In genomic region chr2:181456660-181457120, GRCh38 we compare ENCODE assay signal across 7 cellular contexts. TPM values are rescaled to one million over a fixed set of nuclear protein-coding genes. Genes with fewer than 3 reads are reported as not detected.
DNase-seq lines count a peak whose midpoint lies in the region; ATAC-seq and TF ChIP-seq lines count a peak whose summit lies in the region.

No MANE protein-coding gene starts in this region.

- peaks cover 18% of the 10 kb centered on the region for H3K4me1 ChIP-seq in left ventricle myocardium inferior

- intact Hi-C loops in left ventricle myocardium inferior (cut with micrococcal nuclease) = no loop called here

- no peaks in the 10 kb centered on the region for H3K9me3 ChIP-seq in left ventricle myocardium inferior (replicated peaks)

- ATAC-seq in GM18907 (IDR thresholded peaks at IDR 0.05; ENCODE audit: unreplicated experiment) (peak; percentile 84), HG03039 (IDR thresholded peaks at IDR 0.05; ENCODE audit: unreplicated experiment) (peak; percentile 59)

- peak; percentile 60 for DNase-seq in RPMI7951 (ENCODE audit: low read depth)
- peak; percentile 38 for DNase-seq in activated gamma-delta T cell (lab: John Stamatoyannopoulos, UW)
- DNase-seq in left ventricle myocardium inferior = peak; percentile 36
- no peak for DNase-seq in skeletal muscle cell (ENCODE audit: low read depth)
- DNase-seq in NCI-H1417 treated with DMSO at 0.1 percent for 48 hours (lab: John Stamatoyannopoulos, UW) = no peak

- peak overlapping the region; percentile 53 for H3K27ac ChIP-seq in left ventricle myocardium inferior (replicated peaks)

- peak overlapping the region; percentile 66 for H3K4me3 ChIP-seq in left ventricle myocardium inferior
- H3K4me3 ChIP-seq in skeletal muscle cell (ENCODE audit: low read depth, low read length) = peak overlapping the region; percentile 87

- H3K27me3 ChIP-seq in left ventricle myocardium inferior (ENCODE audit: low read depth) = peaks cover 49% of the 10 kb centered on the region

- no peaks in the 10 kb centered on the region for H3K36me3 ChIP-seq in left ventricle myocardium inferior

- no peak for TF ChIP-seq CTCF in left ventricle myocardium inferior (IDR thresholded peaks at IDR 0.05; ENCODE audit: borderline replicate concordance)

RNA-seq across cellular contexts. Expression of gene ITGA4, which starts 0.5 kb away (rescaled TPM):
- total RNA-seq in RPMI7951 (2014; rRNA removed; shearing (Covaris generic)) = 78.1 and 89.6 TPM in 2 replicates
- 0.74 TPM for total RNA-seq in left ventricle myocardium inferior

Comparison
In these comparisons a context has a peak if more than half of its experiments do, and no peak if none do; other contexts are left out.
1. DNase-seq: peak in RPMI7951 (single experiment), activated gamma-delta T cell (single experiment) and left ventricle myocardium inferior (single experiment); none in skeletal muscle cell (single experiment) and NCI-H1417 treated with DMSO at 0.1 percent for 48 hours (single experiment).
2. RNA of gene ITGA4, which starts 0.5 kb away (total RNA-seq): 78.1 to 89.6 TPM in RPMI7951; 0.74 TPM in left ventricle myocardium inferior (single experiment); every median in the first group is over 10 times any median in the second.